In genomic region chr1:81369814-81370213, GRCh38 we compare ENCODE assay signal across 15 cellular contexts.
DNase-seq lines count a peak whose midpoint lies in the region; ATAC-seq and TF ChIP-seq lines count a peak whose summit lies in the region.
"Had no signal": no experiment of that assay in that cellular context is flagged by ENCODE, and none has a peak within 500 bp of the region (broad histone marks: within the 10 kb centered on the region; RNA-seq: fewer than 3 reads in every experiment).

No MANE protein-coding gene starts in this region.

- POLR2A ChIA-PET in PC-9 (lab: Charles Lee; ENCODE audit: unreplicated experiment): no interaction called here

- peak in 1 of 2 experiments; percentile 65 for DNase-seq in PC-9
- DNase-seq in astrocyte of the hippocampus (ENCODE audit: low read depth, low spot score): peak; percentile 61
- DNase-seq in epithelial cell of esophagus (ENCODE audit: low read depth): peak; percentile 47
- no peak for DNase-seq in neural progenitor cell (ENCODE audit: low spot score)
- no peak for DNase-seq in Calu3
- no peak for DNase-seq in T-helper 2 cell treated with Interferon-gamma antibody and Interleukin-4, amounts not matched to agents 5 μg/mL and 100 μg/mL, for 36 hours (ENCODE audit: low spot score)
- DNase-seq: Caco-2; CD8-positive, alpha-beta T cell; DMS53; GF-D8; HCEC 1CT had no signal

- peak overlapping the region; percentile 6; the same call in 1 of the 2 replicates for H3K4me2 ChIP-seq in PC-9
- H3K4me2 ChIP-seq in neural progenitor cell: peak overlapping the region; percentile 30
- H3K4me2 ChIP-seq: A549 had no signal

- H3K27ac Mint-ChIP-seq in neural progenitor cell (no peak overlapping the region), Calu3 (ENCODE audit: unreplicated experiment) (no peak overlapping the region)
- H3K27ac Mint-ChIP-seq in T-helper 2 cell treated with Interferon-gamma antibody and Interleukin-4, amounts not matched to agents 5 μg/mL and 100 μg/mL, for 36 hours: no peak overlapping the region
- H3K27ac Mint-ChIP-seq: CD14-positive monocyte; CD8-positive, alpha-beta T cell had no signal

- peaks cover 18% of the 10 kb centered on the region for H3K4me1 Mint-ChIP-seq in neural progenitor cell
- no peaks in the 10 kb centered on the region for H3K4me1 Mint-ChIP-seq in Calu3 (ENCODE audit: low read depth, unreplicated experiment)
- no peaks in the 10 kb centered on the region for H3K4me1 Mint-ChIP-seq in T-helper 2 cell treated with Interferon-gamma antibody and Interleukin-4, amounts not matched to agents 5 μg/mL and 100 μg/mL, for 36 hours (ENCODE audit: low read depth)
- H3K4me1 Mint-ChIP-seq: CD14-positive monocyte had no signal

- TF ChIP-seq CTCF in PC-9 (conservative IDR thresholded peaks at IDR 0.05) (no peak), epithelial cell of esophagus (IDR thresholded peaks at IDR 0.05; ENCODE audit: insufficient read depth, low read depth, low read length, missing control alignments) (no peak), neural progenitor cell (IDR thresholded peaks at IDR 0.05) (no peak), Calu3 (IDR thresholded peaks at IDR 0.05; ENCODE audit: unreplicated experiment) (no peak)

- H3F3A ChIP-seq in PC-9 (ENCODE audit: insufficient read depth, low read depth) (no peaks in the 10 kb centered on the region), neural progenitor cell (ENCODE audit: low read depth) (no peaks in the 10 kb centered on the region)

- H3K9ac ChIP-seq in neural progenitor cell: no peak overlapping the region

- peak overlapping the region; percentile 31; the same call in 1 of the 2 replicates for H3K27ac ChIP-seq in PC-9
- H3K27ac ChIP-seq in neural progenitor cell: no peak overlapping the region
- H3K27ac ChIP-seq: A549 had no signal

- H3K79me2 ChIP-seq in PC-9 (ENCODE audit: low read depth) (no peaks in the 10 kb centered on the region), neural progenitor cell (ENCODE audit: low read depth) (no peaks in the 10 kb centered on the region)

- H4K20me1 ChIP-seq in PC-9 (ENCODE audit: insufficient read depth): no peaks in the 10 kb centered on the region
- no peaks in the 10 kb centered on the region for H4K20me1 ChIP-seq in neural progenitor cell (ENCODE audit: low read depth)

- intact Hi-C loops in PC-9 (cut with micrococcal nuclease; ENCODE audit: unreplicated experiment) (no loop called here), Calu3 (cut with micrococcal nuclease; ENCODE audit: unreplicated experiment) (no loop called here)

- H3K9me2 ChIP-seq in PC-9 (ENCODE audit: insufficient read depth): no peaks in the 10 kb centered on the region; the same call in 1 of the 2 replicates

- H3K36me3 ChIP-seq in PC-9 (ENCODE audit: low read depth): no peaks in the 10 kb centered on the region
- H3K36me3 ChIP-seq in neural progenitor cell: no peaks in the 10 kb centered on the region

- no peak for ATAC-seq in GM18861 (IDR thresholded peaks at IDR 0.05; ENCODE audit: unreplicated experiment)
- ATAC-seq: A549; CD8-positive, alpha-beta T cell; K562 had no signal

- peaks cover 9% of the 10 kb centered on the region for H3K36me3 Mint-ChIP-seq in neural progenitor cell
- no peaks in the 10 kb centered on the region for H3K36me3 Mint-ChIP-seq in Calu3 (ENCODE audit: insufficient read depth, unreplicated experiment)
- no peaks in the 10 kb centered on the region for H3K36me3 Mint-ChIP-seq in T-helper 2 cell treated with Interferon-gamma antibody and Interleukin-4, amounts not matched to agents 5 μg/mL and 100 μg/mL, for 36 hours (ENCODE audit: low read depth)
- H3K36me3 Mint-ChIP-seq: CD14-positive monocyte; CD8-positive, alpha-beta T cell had no signal

- H2AFZ ChIP-seq in PC-9: no peak overlapping the region
- no peak overlapping the region for H2AFZ ChIP-seq in neural progenitor cell (replicated peaks)

- peaks cover 2% of the 10 kb centered on the region for H3K27me3 Mint-ChIP-seq in neural progenitor cell (ENCODE audit: insufficient read depth, low read depth)
- no peaks in the 10 kb centered on the region for H3K27me3 Mint-ChIP-seq in Calu3 (ENCODE audit: unreplicated experiment)
- no peaks in the 10 kb centered on the region for H3K27me3 Mint-ChIP-seq in T-helper 2 cell treated with Interferon-gamma antibody and Interleukin-4, amounts not matched to agents 5 μg/mL and 100 μg/mL, for 36 hours (ENCODE audit: low read depth)

- H3K4me1 ChIP-seq in PC-9 (replicated peaks; ENCODE audit: insufficient read depth): peaks cover 7% of the 10 kb centered on the region
- H3K4me1 ChIP-seq in neural progenitor cell: peaks cover 11% of the 10 kb centered on the region
- H3K4me1 ChIP-seq: A549, Caco-2 had no signal

- BruUV-seq in PC-9 (replicated peaks; lab: Mats Ljungman, UMichigan) (no TSS peak), Calu3 (replicated peaks; lab: Mats Ljungman, UMichigan) (no TSS peak)

- H3K9me3 ChIP-seq in PC-9 (ENCODE audit: insufficient read depth, low read depth) (no peaks in the 10 kb centered on the region), neural progenitor cell (ENCODE audit: low read depth) (no peaks in the 10 kb centered on the region)
- H3K9me3 ChIP-seq: A549, Caco-2 had no signal

- H3K4me3 Mint-ChIP-seq in neural progenitor cell (no peak overlapping the region), Calu3 (ENCODE audit: low read depth, unreplicated experiment) (no peak overlapping the region)
- no peak overlapping the region for H3K4me3 Mint-ChIP-seq in T-helper 2 cell treated with Interferon-gamma antibody and Interleukin-4, amounts not matched to agents 5 μg/mL and 100 μg/mL, for 36 hours
- H3K4me3 Mint-ChIP-seq: CD14-positive monocyte; CD8-positive, alpha-beta T cell had no signal

- H3K27me3 ChIP-seq in PC-9 (ENCODE audit: insufficient read depth, low read depth): no peaks in the 10 kb centered on the region
- no peaks in the 10 kb centered on the region for H3K27me3 ChIP-seq in neural progenitor cell

- CTCF ChIA-PET in PC-9 (lab: Charles Lee): no interaction called here
- CTCF ChIA-PET in Calu3 (lab: Charles Lee): no interaction called here

- no peaks in the 10 kb centered on the region for H3K9me3 Mint-ChIP-seq in neural progenitor cell
- no peaks in the 10 kb centered on the region for H3K9me3 Mint-ChIP-seq in Calu3 (ENCODE audit: low read depth, unreplicated experiment)
- H3K9me3 Mint-ChIP-seq in T-helper 2 cell treated with Interferon-gamma antibody and Interleukin-4, amounts not matched to agents 5 μg/mL and 100 μg/mL, for 36 hours: no peaks in the 10 kb centered on the region

- H3K4me3 ChIP-seq in PC-9: no peak overlapping the region
- no peak overlapping the region for H3K4me3 ChIP-seq in epithelial cell of esophagus (ENCODE audit: low read length)
- no peak overlapping the region for H3K4me3 ChIP-seq in neural progenitor cell
- H3K4me3 ChIP-seq: A549, K562 had no signal

Comparison
In these comparisons a context has a peak if more than half of its experiments do, and no peak if none do; other contexts are left out.
1. DNase-seq: peak in astrocyte of the hippocampus (single experiment) and epithelial cell of esophagus (single experiment); none in neural progenitor cell (single experiment), Calu3 (single experiment) and T-helper 2 cell treated with Interferon-gamma antibody and Interleukin-4, amounts not matched to agents 5 μg/mL and 100 μg/mL, for 36 hours (single experiment).